In genomic region chr11:33256808-33257159, GRCh38 we compare ENCODE assay signal across 8 cellular contexts. TPM values are rescaled to one million over a fixed set of nuclear protein-coding genes. Genes with fewer than 3 reads are reported as not detected.
DNase-seq lines count a peak whose midpoint lies in the region; ATAC-seq and TF ChIP-seq lines count a peak whose summit lies in the region.

No MANE protein-coding gene starts in this region.

- peak overlapping the region; percentile 90 for H3K4me2 ChIP-seq in PC-3 (ENCODE audit: low read length)

- TF ChIP-seq POLR2A in prostate gland (IDR thresholded peaks at IDR 0.05), result no peak

- H3K27ac ChIP-seq in PC-3 (ENCODE audit: low read length) (0 out of 2 replicates have a peak overlapping the region, but pooled peaks have one; percentile 2), esophagus (ENCODE audit: low read depth in 2 of 2, low read length in 1 of 2) (peak overlapping the region; percentile 99 to 100), prostate gland (peak overlapping the region; percentile 99 to 100)

- no peak for DNase-seq in GM06990 (ENCODE audit: extremely low read depth, insufficient read length)
- no peak for DNase-seq in PC-3
- DNase-seq in prostate gland (ENCODE audit: low spot score), result no peak
- DNase-seq in central memory CD4-positive, alpha-beta T cell, result no peak
- DNase-seq in nucleus accumbens (lab: John Stamatoyannopoulos, UW), result no peak
- DNase-seq in NCI-H524 treated with DMSO at 0.1 percent for 48 hours (lab: John Stamatoyannopoulos, UW), result no peak

- POLR2A ChIA-PET in PC-3 (lab: Charles Lee; ENCODE audit: unreplicated experiment), result no interaction called here

- H3K79me2 ChIP-seq in PC-3 (ENCODE audit: low read length), result peaks cover 43% of the 10 kb centered on the region

- H3K9ac ChIP-seq in PC-3 (ENCODE audit: low read length), result peak overlapping the region; percentile 99

- no peaks in the 10 kb centered on the region for H3F3A ChIP-seq in PC-3 (ENCODE audit: low read length, unreplicated experiment)

- H3K4me1 ChIP-seq in PC-3 (ENCODE audit: insufficient read depth, low read length) (peaks cover 18% of the 10 kb centered on the region), esophagus (ENCODE audit: control insufficient read depth in 2 of 2, insufficient read depth in 2 of 2, low read length in 1 of 2) (no peaks in the 10 kb centered on the region), prostate gland (replicated peaks) (no peaks in the 10 kb centered on the region)

- ATAC-seq in PC-3, result no peak
- ATAC-seq in HG02623 (IDR thresholded peaks at IDR 0.05; ENCODE audit: unreplicated experiment), result no peak

- no peaks in the 10 kb centered on the region for H3K9me2 ChIP-seq in PC-3 (replicated peaks; ENCODE audit: low read length)

- H3K4me3 ChIP-seq in GM06990 (replicated peaks; ENCODE audit: low read depth, low read length) (peak overlapping the region; percentile 73), PC-3 (ENCODE audit: low read length) (peak overlapping the region; percentile 84), esophagus (ENCODE audit: low read depth in 1 of 2, low read length in 2 of 2) (peak overlapping the region; percentile 85 to 90), prostate gland (peak overlapping the region; percentile 64 to 95)

- BruUV-seq in PC-3 (replicated peaks; lab: Mats Ljungman, UMichigan), result no TSS peak

- peaks cover 20% of the 10 kb centered on the region for H4K20me1 ChIP-seq in PC-3 (ENCODE audit: low read length)

- CTCF ChIA-PET in PC-3 (lab: Charles Lee), result interaction anchor here (0.9 kb wide), 1 partner anchor 23 kb away, joined by 3 read pairs; no protein-coding TSS in a partner anchor

- intact Hi-C loops in PC-3 (cut with micrococcal nuclease) (loop anchor here (5.0 kb wide), 2 partner anchors 89 to 431 kb away; no protein-coding TSS in a partner anchor), prostate gland (cut with DNase I) (loop anchor here (5.0 to 10.0 kb wide), 3 partner anchors 71 to 478 kb away; partner anchors contain the start of genes CD59 and CSTF3)

- WGBS in esophagus, 2 donors, result 2 to 3% methylated on average over 16 of the region's 16 CpGs
- 3% methylated on average over 16 of the region's 16 CpGs for WGBS in prostate gland

- no peak for TF ChIP-seq CTCF in GM06990 (IDR thresholded peaks at IDR 0.05; ENCODE audit: insufficient read depth, low read length, poor library complexity, severe bottlenecking)
- TF ChIP-seq CTCF in PC-3 (conservative IDR thresholded peaks at IDR 0.05; ENCODE audit: low read depth, low read length), result no peak
- TF ChIP-seq CTCF in prostate gland (IDR thresholded peaks at IDR 0.05), result no peak

- H2AFZ ChIP-seq in PC-3 (ENCODE audit: low read length), result peak overlapping the region; percentile 88

- H3K9me3 ChIP-seq in PC-3 (ENCODE audit: low read length) (no peaks in the 10 kb centered on the region), esophagus (ENCODE audit: control insufficient read depth in 2 of 2, insufficient read depth in 1 of 2, low read depth in 1 of 2, low read length in 1 of 2) (no peaks in the 10 kb centered on the region), prostate gland (no peaks in the 10 kb centered on the region)

- H3K36me3 ChIP-seq in GM06990 (ENCODE audit: control insufficient read depth, insufficient read depth, low read length), result no peaks in the 10 kb centered on the region
- no peaks in the 10 kb centered on the region for H3K36me3 ChIP-seq in PC-3 (ENCODE audit: low read depth, low read length)
- H3K36me3 ChIP-seq in esophagus (ENCODE audit: control insufficient read depth in 2 of 2, insufficient read depth in 2 of 2, low read length in 1 of 2), result no peaks in the 10 kb centered on the region
- no peaks in the 10 kb centered on the region for H3K36me3 ChIP-seq in prostate gland

- H3K27me3 ChIP-seq in GM06990 (replicated peaks; ENCODE audit: control insufficient read depth, insufficient read depth, low read length) (no peaks in the 10 kb centered on the region), PC-3 (ENCODE audit: low read length) (no peaks in the 10 kb centered on the region), esophagus (ENCODE audit: control insufficient read depth in 1 of 2, insufficient read depth in 2 of 2, low read length in 2 of 2) (no peaks in the 10 kb centered on the region), prostate gland (replicated peaks; ENCODE audit: insufficient read depth) (no peaks in the 10 kb centered on the region)

RNA-seq across cellular contexts. Expression of gene HIPK3, which starts 0.4 kb away (rescaled TPM):
- 19.4 and 28.1 TPM in 2 replicates for total RNA-seq in PC-3 (2014; rRNA removed)
- 10 to 100 TPM in 1 of 2 donors, 1 to 10 TPM in 1; 8.8 to 13.8 TPM for polyA plus RNA-seq in esophagus
- 10 to 100 TPM; 90.4 to 97.2 TPM for total RNA-seq in prostate gland

Comparison
In these comparisons a context has a peak if more than half of its experiments do, and no peak if none do; other contexts are left out.
1. H3K27ac ChIP-seq: peak in every context shown above with its lines; median percentile 100 in esophagus; 100 in prostate gland; 2 in PC-3.